Comparison of ENCODE assay signal across 8 cellular contexts in genomic region chr1:55211909-55212308, GRCh38. TPM values are rescaled to one million over a fixed set of nuclear protein-coding genes. Genes with fewer than 3 reads are reported as not detected.
DNase-seq lines count a peak whose midpoint lies in the region; ATAC-seq and TF ChIP-seq lines count a peak whose summit lies in the region.

No MANE protein-coding gene starts in this region.

- ATAC-seq in GM18498 (IDR thresholded peaks at IDR 0.05; ENCODE audit: unreplicated experiment) (peak; percentile 30), HG02981 (IDR thresholded peaks at IDR 0.05; ENCODE audit: unreplicated experiment) (peak; percentile 37), activated B cell treated with CpG ODN at 0.5 μM for 24 hours (ENCODE audit: low read depth) (no peak), HG03135 (IDR thresholded peaks at IDR 0.05; ENCODE audit: unreplicated experiment) (no peak)

- DNase-seq in activated B cell treated with CpG ODN at 0.5 μM for 24 hours: no peak
- no peak for DNase-seq in neural crest cell (ENCODE audit: low read depth, low spot score)
- no peak for DNase-seq in NCI-H524 (lab: John Stamatoyannopoulos, UW)
- no peak for DNase-seq in AG08396 (ENCODE audit: low spot score)
- DNase-seq in HuH-7 (ENCODE audit: low spot score): no peak

- CTCF ChIA-PET in activated B cell treated with CpG ODN at 0.5 μM for 24 hours (lab: Charles Lee): interaction anchor here (0.9 to 4.4 kb wide), 3 partner anchors 66 to 126 kb away, joined by 3 to 37 read pairs (median 5); no protein-coding TSS in a partner anchor

- H3K27ac Mint-ChIP-seq in activated B cell treated with CpG ODN at 0.5 μM for 24 hours: peak overlapping the region; percentile 97
- H3K27ac Mint-ChIP-seq in neural crest cell (ENCODE audit: unreplicated experiment): no peak overlapping the region

- H3K36me3 Mint-ChIP-seq in activated B cell treated with CpG ODN at 0.5 μM for 24 hours (ENCODE audit: low read depth) (peaks cover 31% of the 10 kb centered on the region), neural crest cell (ENCODE audit: low read depth) (no peaks in the 10 kb centered on the region)

- intact Hi-C loops in activated B cell treated with CpG ODN at 0.5 μM for 24 hours (cut with micrococcal nuclease): loop anchor here (2.0 to 10.0 kb wide), 3 partner anchors 13 to 447 kb away; partner anchors contain the start of gene PARS2

- H3K4me3 Mint-ChIP-seq in activated B cell treated with CpG ODN at 0.5 μM for 24 hours (peak overlapping the region; percentile 92), neural crest cell (peak overlapping the region; percentile 98)

- H3K4me1 Mint-ChIP-seq in activated B cell treated with CpG ODN at 0.5 μM for 24 hours: peaks cover 80% of the 10 kb centered on the region
- H3K4me1 Mint-ChIP-seq in neural crest cell: peaks cover 60% of the 10 kb centered on the region

- POLR2A ChIA-PET in activated B cell treated with CpG ODN at 0.5 μM for 24 hours (lab: Charles Lee): interaction anchor here (1.0 to 6.5 kb wide), 3 partner anchors 46 to 77 kb away, joined by 4 to 120 read pairs (median 27); no protein-coding TSS in a partner anchor

- no peaks in the 10 kb centered on the region for H3K27me3 Mint-ChIP-seq in activated B cell treated with CpG ODN at 0.5 μM for 24 hours
- peaks cover 4% of the 10 kb centered on the region for H3K27me3 Mint-ChIP-seq in neural crest cell (ENCODE audit: low read depth)

- TF ChIP-seq CTCF in activated B cell treated with CpG ODN at 0.5 μM for 24 hours (IDR thresholded peaks at IDR 0.05): no peak
- no peak for TF ChIP-seq CTCF in neural crest cell (conservative IDR thresholded peaks at IDR 0.05)

- no peaks in the 10 kb centered on the region for H3K9me3 Mint-ChIP-seq in activated B cell treated with CpG ODN at 0.5 μM for 24 hours
- no peaks in the 10 kb centered on the region for H3K9me3 Mint-ChIP-seq in neural crest cell

RNA-seq across cellular contexts. Expression of gene USP24, which starts 3.3 kb away (rescaled TPM):
- 91.4 and 93.2 TPM in 2 replicates for total RNA-seq in activated B cell treated with CpG ODN at 0.5 μM for 24 hours
- total RNA-seq in neural crest cell: 44.6 and 50.3 TPM in 2 replicates

Comparison
In these comparisons a context has a peak if more than half of its experiments do, and no peak if none do; other contexts are left out.
1. ATAC-seq: peak in GM18498 (single experiment) and HG02981 (single experiment); none in activated B cell treated with CpG ODN at 0.5 μM for 24 hours (single experiment) and HG03135 (single experiment).